Comparison of ENCODE assay signal across 8 cellular contexts in genomic region chr5:191036-191948, GRCh38. TPM values are rescaled to one million over a fixed set of nuclear protein-coding genes. Genes with fewer than 3 reads are reported as not detected.
DNase-seq lines count a peak whose midpoint lies in the region; ATAC-seq and TF ChIP-seq lines count a peak whose summit lies in the region.

TSS of gene LRRC14B (plus strand) at chr5:191495. CDS start at chr5:191539, 44 bp downstream.

- H3K4me1 ChIP-seq in esophagus muscularis mucosa, result peaks cover 32 to 37% (median 34%) of the 10 kb centered on the region in 4 donors
- peaks cover 56% of the 10 kb centered on the region for H3K4me1 ChIP-seq in psoas muscle

- H3K27me3 ChIP-seq in esophagus muscularis mucosa (peaks cover 0 to 51% (median 0%) of the 10 kb centered on the region in 4 donors), psoas muscle (ENCODE audit: insufficient read depth in 3 of 3, low read length in 2 of 3) (no peaks in the 10 kb centered on the region)

- TF ChIP-seq RAD21 in Ishikawa (IDR thresholded peaks at IDR 0.05; ENCODE audit: low read depth), result no peak

- intact Hi-C loops in esophagus muscularis mucosa (cut with DNase I), result no loop called here
- intact Hi-C loops in psoas muscle (cut with DNase I), result no loop called here

- H3K27ac ChIP-seq in esophagus muscularis mucosa (replicated peaks in 1 of 4), result peak within 1 kb of the TSS; percentile 19 to 54 (median 26)
- H3K27ac ChIP-seq in psoas muscle, result peak within 1 kb of the TSS; percentile 97

- 33% methylated on average over 32 of the region's 56 CpGs for WGBS in esophagus muscularis mucosa
- WGBS in psoas muscle, 3 donors, result 8 to 15% (median 12%) methylated on average over 47 to 56 of the region's 56 CpGs

- H3K36me3 ChIP-seq in esophagus muscularis mucosa (peaks cover 0 to 6% (median 0%) of the 10 kb centered on the region in 4 donors), psoas muscle (ENCODE audit: insufficient read depth in 1 of 2, low read depth in 1 of 2) (no peaks in the 10 kb centered on the region)

- peak within 1 kb of the TSS; percentile 3 to 24 (median 18) for H3K4me3 ChIP-seq in esophagus muscularis mucosa
- peak within 1 kb of the TSS; percentile 54 for H3K4me3 ChIP-seq in psoas muscle

- TF ChIP-seq EP300 in Ishikawa (IDR thresholded peaks at IDR 0.05; ENCODE audit: borderline replicate concordance) (no peak), esophagus muscularis mucosa (IDR thresholded peaks at IDR 0.05) (no peak)

- peak; percentile 79 to 86 (median 85) for ATAC-seq in psoas muscle
- no peak for ATAC-seq in GM18870 (IDR thresholded peaks at IDR 0.05; ENCODE audit: unreplicated experiment)

- TF ChIP-seq CTCF in esophagus muscularis mucosa (IDR thresholded peaks at IDR 0.05), result no peak
- no peak for TF ChIP-seq CTCF in psoas muscle (IDR thresholded peaks at IDR 0.05)

- TF ChIP-seq POLR2A in esophagus muscularis mucosa (IDR thresholded peaks at IDR 0.05; ENCODE audit: low read depth), result no peak

- H3K9me3 ChIP-seq in esophagus muscularis mucosa (no peaks in the 10 kb centered on the region), psoas muscle (no peaks in the 10 kb centered on the region)

- DNase-seq in NCI-H1092 treated with DMSO at 0.1 percent for 48 hours (lab: John Stamatoyannopoulos, UW) (peak; percentile 32), NCI-H1092 (lab: John Stamatoyannopoulos, UW) (no peak), esophagus muscularis mucosa (ENCODE audit: extremely low spot score) (no peak), psoas muscle (peak; percentile 75 to 95), NK-92 (lab: John Stamatoyannopoulos, UW; ENCODE audit: unreplicated experiment) (no peak), OCI-M1 (lab: John Stamatoyannopoulos, UW) (no peak)

TF ChIP-seq in Ishikawa, 13 proteins besides CTCF, POLR2A, EP300 and RAD21:
- TF ChIP-seq ZBTB7A (IDR thresholded peaks at IDR 0.05; ENCODE audit: low read depth) (no peak), TCF12 (IDR thresholded peaks at IDR 0.05; ENCODE audit: low read depth) (no peak), REST (IDR thresholded peaks at IDR 0.05; ENCODE audit: low read depth) (no peak), EGR1 (IDR thresholded peaks at IDR 0.05) (no peak), USF1 (IDR thresholded peaks at IDR 0.05) (0 out of 2 replicates have a peak, but pooled peaks have one; percentile 20), FOXM1 (IDR thresholded peaks at IDR 0.05; ENCODE audit: borderline replicate concordance, low read depth) (no peak), TAF1 (IDR thresholded peaks at IDR 0.05; ENCODE audit: low read depth) (no peak), CEBPB (IDR thresholded peaks at IDR 0.05) (no peak), CREB1 (IDR thresholded peaks at IDR 0.05; ENCODE audit: low read depth) (no peak), TEAD4 (IDR thresholded peaks at IDR 0.05) (no peak), NFIC (IDR thresholded peaks at IDR 0.05) (no peak), YY1 (IDR thresholded peaks at IDR 0.05; ENCODE audit: low read depth) (no peak), MAX (IDR thresholded peaks at IDR 0.05) (peak; percentile 38; the same call in 1 of the 2 replicates)

RNA-seq across cellular contexts. Expression of gene LRRC14B, which starts in this region (rescaled TPM):
- not detected for total RNA-seq in esophagus muscularis mucosa
- 10 to 100 TPM in 1 of 4 donors, 1 to 10 TPM in 3; 1.3 to 13.4 (median 9.0) TPM for total RNA-seq in psoas muscle
- 10 to 100 TPM in 2 of 3 donors, under 1 TPM in 1; 0.42 to 15.5 (median 14.5) TPM for polyA plus RNA-seq in psoas muscle

Comparison
In these comparisons a context has a peak if more than half of its experiments do, and no peak if none do; other contexts are left out.
1. DNase-seq: peak in NCI-H1092 treated with DMSO at 0.1 percent for 48 hours (single experiment) and psoas muscle (2 of 2); none in NCI-H1092 (single experiment), esophagus muscularis mucosa (single experiment), NK-92 (single experiment) and OCI-M1 (single experiment).